ENCODE assay signal across 8 cellular contexts in genomic region chr11:62705880-62706831, GRCh38. TPM values are rescaled to one million over a fixed set of nuclear protein-coding genes. Genes with fewer than 3 reads are reported as not detected.
DNase-seq lines count a peak whose midpoint lies in the region; ATAC-seq lines count a peak whose summit lies in the region.

No MANE protein-coding gene starts in this region.

- peak overlapping the region; percentile 86 to 95 (median 89) for H3K4me3 Mint-ChIP-seq in CD4-positive, alpha-beta memory T cell

- peak; percentile 90 to 95 (median 91) for DNase-seq in CD4-positive, alpha-beta memory T cell
- DNase-seq in NT2/D1 (ENCODE audit: low read depth, low spot score), result peak; percentile 93
- DNase-seq in activated CD8-positive, alpha-beta memory T cell treated with anti-CD3 and anti-CD28 coated beads, Interleukin-2, amount 50 U/mL, for 24 hours (ENCODE audit: extremely low read depth), result peak; percentile 70
- DNase-seq in stimulated activated CD8-positive, alpha-beta memory T cell treated with anti-CD3 and anti-CD28 coated beads, Interleukin-12 subunit alpha, Interleukin-12 subunit beta, amount 100 ng/mL, for 4 hours (ENCODE audit: low read depth), result peak; percentile 93

- H3K27ac Mint-ChIP-seq in CD4-positive, alpha-beta memory T cell, result peak overlapping the region; percentile 91 to 98 (median 94)

- intact Hi-C loops in CD4-positive, alpha-beta memory T cell (cut with micrococcal nuclease), result no loop called here

- WGBS in HUES64, result 1% methylated on average over 73 of the region's 73 CpGs
- WGBS in mesodermal cell (ENCODE audit: insufficient coverage in 2 of 2), 2 experiments, result 0 to 1% methylated on average over 52 to 71 of the region's 73 CpGs

- H3K36me3 Mint-ChIP-seq in CD4-positive, alpha-beta memory T cell, result peaks cover 4 to 21% of the 10 kb centered on the region in 2 donors

- H3K4me1 Mint-ChIP-seq in CD4-positive, alpha-beta memory T cell, result peaks cover 21 to 51% (median 36%) of the 10 kb centered on the region in 4 donors

- POLR2A ChIA-PET in CD4-positive, alpha-beta memory T cell (lab: Charles Lee; ENCODE audit: partially characterized antibody), result interaction anchor here (0.6 to 14.3 kb wide), 33 partner anchors 10 to 1565 kb away, joined by 3 to 283 read pairs (median 6); partner anchors contain the start of genes AHNAK, B3GAT3, C11orf98 and CSKMT

- H3K9me3 ChIP-seq in CD4-positive, alpha-beta memory T cell (ENCODE audit: control insufficient read depth in 1 of 2, low read length in 2 of 2), result no peaks in the 10 kb centered on the region
- H3K9me3 ChIP-seq in HUES64 (ENCODE audit: insufficient read depth, low read depth, low read length), result no peaks in the 10 kb centered on the region
- no peaks in the 10 kb centered on the region for H3K9me3 ChIP-seq in NT2/D1 (ENCODE audit: insufficient read depth, low read length)
- H3K9me3 ChIP-seq in endocrine pancreas (ENCODE audit: control insufficient read depth, low read length), result no peaks in the 10 kb centered on the region
- H3K9me3 ChIP-seq in mesodermal cell (ENCODE audit: control insufficient read depth, low read length), result no peaks in the 10 kb centered on the region

- H3K27me3 Mint-ChIP-seq in CD4-positive, alpha-beta memory T cell, result no peaks in the 10 kb centered on the region

- no peaks in the 10 kb centered on the region for H3K27me3 ChIP-seq in CD4-positive, alpha-beta memory T cell (ENCODE audit: insufficient read depth, low read length)
- H3K27me3 ChIP-seq in HUES64 (ENCODE audit: insufficient read depth, low read length) (no peaks in the 10 kb centered on the region), NT2/D1 (ENCODE audit: insufficient read depth, insufficient read length) (no peaks in the 10 kb centered on the region), endocrine pancreas (ENCODE audit: control insufficient read depth, insufficient read depth, low read length) (no peaks in the 10 kb centered on the region)

- peak overlapping the region; percentile 69 to 86 for H3K4me3 ChIP-seq in CD4-positive, alpha-beta memory T cell (ENCODE audit: low read length in 2 of 2)
- H3K4me3 ChIP-seq in HUES64 (ENCODE audit: low read length) (peak overlapping the region; percentile 81), NT2/D1 (ENCODE audit: insufficient read length, low read depth) (peak overlapping the region; percentile 72), endocrine pancreas (ENCODE audit: control insufficient read depth, insufficient read depth, low read length) (peak overlapping the region; percentile 87), mesodermal cell (ENCODE audit: extremely low read depth, insufficient read depth, low read length, poor library complexity, severe bottlenecking) (peak overlapping the region; percentile 51)

- H3K4me1 ChIP-seq in CD4-positive, alpha-beta memory T cell (ENCODE audit: insufficient read depth, low read length), result peaks cover 50% of the 10 kb centered on the region
- H3K4me1 ChIP-seq in HUES64 (ENCODE audit: insufficient read depth, low read length) (peaks cover 21% of the 10 kb centered on the region), NT2/D1 (ENCODE audit: insufficient read depth, insufficient read length) (peaks cover 17% of the 10 kb centered on the region), endocrine pancreas (ENCODE audit: control insufficient read depth, insufficient read depth, low read length) (peaks cover 3% of the 10 kb centered on the region), mesodermal cell (ENCODE audit: control insufficient read depth, insufficient read depth, low read length, poor library complexity, severe bottlenecking) (peaks cover 3% of the 10 kb centered on the region)

- peak overlapping the region; percentile 80 for H3K9ac ChIP-seq in HUES64 (ENCODE audit: low read depth, low read length)
- H3K9ac ChIP-seq in NT2/D1 (ENCODE audit: insufficient read length, low read depth), result peak overlapping the region; percentile 97
- H3K9ac ChIP-seq in endocrine pancreas (ENCODE audit: control insufficient read depth, insufficient read depth, low read length), result peak overlapping the region; percentile 92

- CTCF ChIA-PET in CD4-positive, alpha-beta memory T cell (lab: Charles Lee; ENCODE audit: partially characterized antibody), result interaction anchor here (0.9 to 1.9 kb wide), 8 partner anchors 10 to 112 kb away, joined by 3 to 11 read pairs (median 4); no protein-coding TSS in a partner anchor

- peak; percentile 64 for ATAC-seq in GM21360 (IDR thresholded peaks at IDR 0.05; ENCODE audit: unreplicated experiment)

- H3K36me3 ChIP-seq in CD4-positive, alpha-beta memory T cell (ENCODE audit: insufficient read depth, low read length), result no peaks in the 10 kb centered on the region
- H3K36me3 ChIP-seq in HUES64 (ENCODE audit: insufficient read depth, low read length), result peaks cover 26% of the 10 kb centered on the region
- peaks cover 45% of the 10 kb centered on the region for H3K36me3 ChIP-seq in NT2/D1 (ENCODE audit: insufficient read depth, insufficient read length, low read length)
- no peaks in the 10 kb centered on the region for H3K36me3 ChIP-seq in endocrine pancreas (ENCODE audit: control insufficient read depth, insufficient read depth, low read length)
- H3K36me3 ChIP-seq in mesodermal cell (ENCODE audit: control insufficient read depth, insufficient read depth, low read length), result peaks cover 60% of the 10 kb centered on the region

- H3K27ac ChIP-seq in CD4-positive, alpha-beta memory T cell (ENCODE audit: low read depth, low read length), result peak overlapping the region; percentile 78
- peak overlapping the region; percentile 80 for H3K27ac ChIP-seq in HUES64 (ENCODE audit: low read depth, low read length)
- peak overlapping the region; percentile 92 for H3K27ac ChIP-seq in mesodermal cell (ENCODE audit: low read depth, low read length, severe bottlenecking)

- H3K9me3 Mint-ChIP-seq in CD4-positive, alpha-beta memory T cell, result no peaks in the 10 kb centered on the region

RNA-seq across cellular contexts. Expression of gene BSCL2, which starts 1.1 kb away (rescaled TPM):
- total RNA-seq in CD4-positive, alpha-beta memory T cell, result 10 to 100 TPM; 34.5 to 36.6 TPM
- 10 to 100 TPM; 48.9 to 51.7 TPM for polyA plus RNA-seq in CD4-positive, alpha-beta memory T cell
- 99.1 TPM for polyA plus RNA-seq in HUES64 (2013, experiment 1 of 2)
- 84.3 TPM for polyA plus RNA-seq in HUES64 (2013, experiment 2 of 2)
- 103 TPM for polyA plus RNA-seq in mesodermal cell (2013, experiment 1 of 2)
- 81.6 TPM for polyA plus RNA-seq in mesodermal cell (2013, experiment 2 of 2)

RNA-seq across cellular contexts. Expression of gene GNG3, which starts 1.3 kb away (rescaled TPM):
- not detected for total RNA-seq in CD4-positive, alpha-beta memory T cell
- polyA plus RNA-seq in CD4-positive, alpha-beta memory T cell, result not detected
- 6.3 TPM for polyA plus RNA-seq in HUES64 (2013, experiment 1 of 2)
- 5.3 TPM for polyA plus RNA-seq in HUES64 (2013, experiment 2 of 2)
- polyA plus RNA-seq in mesodermal cell (2013, experiment 1 of 2), result 4.0 TPM
- 1.5 TPM for polyA plus RNA-seq in mesodermal cell (2013, experiment 2 of 2)

RNA-seq across cellular contexts. Expression of gene LRRN4CL, which starts 16.8 kb away (rescaled TPM):
- total RNA-seq in CD4-positive, alpha-beta memory T cell, result under 1 TPM; 0.11 to 0.12 TPM
- not detected for polyA plus RNA-seq in CD4-positive, alpha-beta memory T cell
- polyA plus RNA-seq in HUES64 (2013, experiment 1 of 2), result not detected
- polyA plus RNA-seq in HUES64 (2013, experiment 2 of 2), result not detected
- polyA plus RNA-seq in mesodermal cell (2013, experiment 1 of 2), result 0.55 TPM
- 0.25 TPM for polyA plus RNA-seq in mesodermal cell (2013, experiment 2 of 2)

RNA-seq across cellular contexts. Expression of gene HNRNPUL2, which starts 21.1 kb away (rescaled TPM):
- total RNA-seq in CD4-positive, alpha-beta memory T cell, result 10 to 100 TPM; 79.6 to 83.4 TPM
- 1 to 10 TPM in 1 of 2 donors, under 1 TPM in 1; 0.30 to 3.2 TPM for polyA plus RNA-seq in CD4-positive, alpha-beta memory T cell
- 30.0 TPM for polyA plus RNA-seq in HUES64 (2013, experiment 1 of 2)
- 35.5 TPM for polyA plus RNA-seq in HUES64 (2013, experiment 2 of 2)
- 42.2 TPM for polyA plus RNA-seq in mesodermal cell (2013, experiment 1 of 2)
- polyA plus RNA-seq in mesodermal cell (2013, experiment 2 of 2), result 37.4 TPM

RNA-seq across cellular contexts. Expression of gene TTC9C, which starts 22.1 kb away (rescaled TPM):
- total RNA-seq in CD4-positive, alpha-beta memory T cell, result 10 to 100 TPM; 51.0 to 53.5 TPM
- polyA plus RNA-seq in CD4-positive, alpha-beta memory T cell, result 10 to 100 TPM; 10.2 to 25.8 TPM
- polyA plus RNA-seq in HUES64 (2013, experiment 1 of 2), result 29.0 TPM
- polyA plus RNA-seq in HUES64 (2013, experiment 2 of 2), result 32.7 TPM
- 62.2 TPM for polyA plus RNA-seq in mesodermal cell (2013, experiment 1 of 2)
- polyA plus RNA-seq in mesodermal cell (2013, experiment 2 of 2), result 59.3 TPM

Comparison
In these comparisons a context has a peak if more than half of its experiments do, and no peak if none do; other contexts are left out.
1. Peak in every context shown above with its lines: DNase-seq, ATAC-seq, H3K4me3 ChIP-seq and H3K27ac ChIP-seq.